8 cellular contexts compared by ENCODE assay signal in the genomic region with DNA sequence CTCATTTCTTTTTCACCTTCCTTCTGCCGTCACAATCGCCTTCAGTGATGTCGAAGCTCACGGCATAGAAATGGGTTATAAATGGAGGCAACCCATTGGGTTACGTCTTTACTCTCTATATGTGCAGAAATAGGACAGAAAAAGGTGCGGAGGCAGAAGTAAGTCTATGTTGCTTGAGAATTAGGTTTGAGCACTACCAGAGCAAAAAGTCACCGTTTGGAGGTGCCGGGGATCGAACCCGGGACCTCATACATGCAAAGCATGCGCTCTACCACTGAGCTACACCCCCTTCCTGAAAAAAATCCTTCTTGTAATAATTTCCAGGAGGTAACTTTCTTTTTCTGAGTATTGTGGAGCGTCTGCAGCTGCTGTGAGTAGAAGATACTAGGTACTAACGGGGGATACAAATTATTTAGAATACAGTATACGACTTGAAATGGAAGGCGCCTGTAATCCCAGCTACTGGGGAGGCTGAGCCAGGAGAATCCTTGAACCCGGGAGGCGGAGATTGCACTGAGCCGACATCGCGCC.
DNase-seq lines count a peak whose midpoint lies in the region; ATAC-seq and TF ChIP-seq lines count a peak whose summit lies in the region.

No MANE protein-coding gene starts in this region.

- H3K4me3 ChIP-seq in DOHH2 (ENCODE audit: low read length) (peak overlapping the region; percentile 24), IMR-90 (ENCODE audit: insufficient read depth, low read depth, low read length) (peak overlapping the region; percentile 77), fibroblast of mammary gland (ENCODE audit: control insufficient read depth, low read depth, low read length) (peak overlapping the region; percentile 71), spleen (peak overlapping the region in 6 of 8 donors; percentile 7 to 62 (median 23))

- H3K4me1 ChIP-seq in DOHH2 (ENCODE audit: control insufficient read depth, low read length) (peaks cover 24% of the 10 kb centered on the region), IMR-90 (ENCODE audit: control insufficient read depth, insufficient read depth, low read length) (no peaks in the 10 kb centered on the region), spleen (peaks cover 0 to 12% (median 2%) of the 10 kb centered on the region in 6 donors)

- CTCF ChIA-PET in IMR-90 (lab: Yijun Ruan, JAX): no interaction called here

- H3K56ac ChIP-seq in IMR-90 (ENCODE audit: extremely low read depth, insufficient read depth, low read length): no peak overlapping the region

- H3K14ac ChIP-seq in IMR-90 (replicated peaks; ENCODE audit: low read depth, low read length): no peak overlapping the region

- H4K91ac ChIP-seq in IMR-90 (ENCODE audit: insufficient read depth, low read depth, low read length): no peak overlapping the region

- no TSS peak for BruUV-seq in IMR-90 (replicated peaks; lab: Mats Ljungman, UMichigan)

- no peaks in the 10 kb centered on the region for H3K79me1 ChIP-seq in IMR-90 (ENCODE audit: low read depth in 1 of 2, low read length in 2 of 2)

- H3K9me3 ChIP-seq in DOHH2 (ENCODE audit: control insufficient read depth, insufficient read depth, low read length) (no peaks in the 10 kb centered on the region), IMR-90 (ENCODE audit: control insufficient read depth, insufficient read depth, low read length) (no peaks in the 10 kb centered on the region), spleen (peaks cover 0 to 39% (median 4%) of the 10 kb centered on the region in 8 donors)

- peak overlapping the region; percentile 49 for H3K4me2 ChIP-seq in DOHH2 (ENCODE audit: low read length)
- H3K4me2 ChIP-seq in IMR-90 (ENCODE audit: low read depth, low read length): peak overlapping the region; percentile 83

- H2BK20ac ChIP-seq in IMR-90 (ENCODE audit: low read depth, low read length): no peak overlapping the region

- H3K27me3 ChIP-seq in DOHH2 (ENCODE audit: control insufficient read depth, low read length) (no peaks in the 10 kb centered on the region), IMR-90 (ENCODE audit: control insufficient read depth, insufficient read depth, low read length) (peaks cover 29% of the 10 kb centered on the region), spleen (replicated peaks in 1 of 7) (peaks cover 10 to 100% (median 95%) of the 10 kb centered on the region in 7 donors)

- H4K20me1 ChIP-seq in DOHH2 (ENCODE audit: control insufficient read depth, insufficient read depth, low read depth, low read length) (no peaks in the 10 kb centered on the region), IMR-90 (ENCODE audit: insufficient read depth, low read length) (no peaks in the 10 kb centered on the region)

- intact Hi-C loops in IMR-90 (cut with micrococcal nuclease) (loop anchor here (1.0 kb wide), 1 partner anchor 192 kb away; no protein-coding TSS in a partner anchor), spleen (cut with DNase I; ENCODE audit: low total_unique reads) (no loop called here)

- H3K9me1 ChIP-seq in IMR-90 (ENCODE audit: insufficient read depth, low read length): no peaks in the 10 kb centered on the region

- POLR2A ChIA-PET in IMR-90 (lab: Charles Lee; ENCODE audit: unreplicated experiment): no interaction called here

- H3K9me2 ChIP-seq in DOHH2 (replicated peaks; ENCODE audit: control insufficient read depth, low read length): no peaks in the 10 kb centered on the region

- no peak for TF ChIP-seq CTCF in DOHH2 (IDR thresholded peaks at IDR 0.05; ENCODE audit: low read depth, low read length, poor library complexity, severe bottlenecking)
- no peak for TF ChIP-seq CTCF in IMR-90 (conservative IDR thresholded peaks at IDR 0.05; ENCODE audit: low read depth, low read length)
- no peak for TF ChIP-seq CTCF in fibroblast of mammary gland (conservative IDR thresholded peaks at IDR 0.05; ENCODE audit: control insufficient read depth, insufficient read depth, low read depth, low read length)
- no peak for TF ChIP-seq CTCF in spleen (IDR thresholded peaks at IDR 0.05 in 8 of 11, conservative IDR thresholded peaks at IDR 0.05 in 3 of 11)

- H3K23ac ChIP-seq in IMR-90 (ENCODE audit: low read depth, low read length): no peak overlapping the region

- H3K36me3 ChIP-seq in DOHH2 (ENCODE audit: control insufficient read depth, low read length) (no peaks in the 10 kb centered on the region), IMR-90 (ENCODE audit: control insufficient read depth, insufficient read depth, low read length) (no peaks in the 10 kb centered on the region), spleen (no peaks in the 10 kb centered on the region)

- H2BK120ac ChIP-seq in IMR-90 (ENCODE audit: low read depth, low read length): no peak overlapping the region

- no peak overlapping the region for H3K18ac ChIP-seq in IMR-90 (ENCODE audit: low read depth, low read length)

- no peaks in the 10 kb centered on the region; the same call in 1 of the 2 replicates for H3F3A ChIP-seq in DOHH2 (ENCODE audit: control insufficient read depth, insufficient read depth)

- no peak for TF ChIP-seq RAD21 in IMR-90 (IDR thresholded peaks at IDR 0.05; ENCODE audit: low read length)

- no peak overlapping the region for H2AK9ac ChIP-seq in IMR-90 (replicated peaks; ENCODE audit: low read depth, low read length, poor library complexity)

- peak; percentile 85 for ATAC-seq in IMR-90 (ENCODE audit: low read depth)
- no peak for ATAC-seq in HG02610 (IDR thresholded peaks at IDR 0.05; ENCODE audit: unreplicated experiment)

- H3K27ac ChIP-seq in DOHH2 (ENCODE audit: low read depth, low read length) (no peak overlapping the region), IMR-90 (ENCODE audit: insufficient read depth, low read length) (no peak overlapping the region), spleen (no peak overlapping the region)

- no peak overlapping the region for H4K5ac ChIP-seq in IMR-90 (ENCODE audit: low read depth, low read length)

- WGBS in IMR-90 (ENCODE audit: extremely low coverage in 2 of 2, insufficient read length in 1 of 2), 2 experiments: 0% methylated on average over 1 of the region's 20 CpGs; no CpG with 5 or more reads in 1 of the 2 experiments
- WGBS in spleen, 5 donors: 7 to 12% (median 9%) methylated on average over 20 of the region's 20 CpGs

- no peak overlapping the region for H3K4ac ChIP-seq in IMR-90 (ENCODE audit: low read depth, low read length)

- in situ Hi-C loops in IMR-90 (cut with MboI; ENCODE audit: low sequenced_read_pairs): no loop called here

- no peak overlapping the region for H2BK15ac ChIP-seq in IMR-90 (ENCODE audit: low read depth, low read length)

- H2BK5ac ChIP-seq in IMR-90 (ENCODE audit: low read depth, low read length, poor library complexity, severe bottlenecking): no peak overlapping the region

- no peak overlapping the region for H3K9ac ChIP-seq in IMR-90 (ENCODE audit: low read depth, low read length)

- H3K79me2 ChIP-seq in DOHH2 (ENCODE audit: control insufficient read depth, low read length): no peaks in the 10 kb centered on the region

- TF ChIP-seq POLR2A in IMR-90 (IDR thresholded peaks at IDR 0.05; ENCODE audit: low read depth, low read length) (no peak), spleen (IDR thresholded peaks at IDR 0.05) (no peak)

- peak; percentile 68 for DNase-seq in IMR-90
- peak; percentile 51 for DNase-seq in SW480 (ENCODE audit: low spot score)
- DNase-seq in fibroblast of mammary gland (ENCODE audit: low read depth): peak; percentile 75
- DNase-seq in spleen: no peak
- no peak for DNase-seq in NCI-H2107 treated with DMSO at 0.1 percent for 48 hours (lab: John Stamatoyannopoulos, UW; ENCODE audit: unreplicated experiment)
- DNase-seq in superior temporal gyrus (ENCODE audit: extremely low spot score): no peak

- H2AFZ ChIP-seq in IMR-90 (replicated peaks; ENCODE audit: low read length, poor library complexity): peak overlapping the region; percentile 82

- H4K8ac ChIP-seq in IMR-90 (ENCODE audit: low read depth in 2 of 2, low read length in 2 of 2): no peak overlapping the region

- no peak overlapping the region for H2AK5ac ChIP-seq in IMR-90 (ENCODE audit: low read depth, low read length)

- dilution Hi-C loops in IMR-90 (cut with HindIII; ENCODE audit: low sequenced_read_pairs, unreplicated experiment): no loop called here

TF ChIP-seq in IMR-90, 13 proteins besides CTCF, POLR2A, EP300 and RAD21:
- TF ChIP-seq FOS (IDR thresholded peaks at IDR 0.05; ENCODE audit: low read depth, low read length) (peak; percentile 58), CEBPB (IDR thresholded peaks at IDR 0.05; ENCODE audit: low read depth, low read length) (no peak), MXI1 (IDR thresholded peaks at IDR 0.05; ENCODE audit: borderline replicate concordance, low read depth, low read length) (no peak), MAFK (IDR thresholded peaks at IDR 0.05; ENCODE audit: low read depth, low read length) (no peak), RCOR1 (IDR thresholded peaks at IDR 0.05; ENCODE audit: insufficient replicate concordance, low read length) (no peak), CHD1 (IDR thresholded peaks at IDR 0.05; ENCODE audit: low read depth, low read length) (no peak)
- TF ChIP-seq, protein P1, sequence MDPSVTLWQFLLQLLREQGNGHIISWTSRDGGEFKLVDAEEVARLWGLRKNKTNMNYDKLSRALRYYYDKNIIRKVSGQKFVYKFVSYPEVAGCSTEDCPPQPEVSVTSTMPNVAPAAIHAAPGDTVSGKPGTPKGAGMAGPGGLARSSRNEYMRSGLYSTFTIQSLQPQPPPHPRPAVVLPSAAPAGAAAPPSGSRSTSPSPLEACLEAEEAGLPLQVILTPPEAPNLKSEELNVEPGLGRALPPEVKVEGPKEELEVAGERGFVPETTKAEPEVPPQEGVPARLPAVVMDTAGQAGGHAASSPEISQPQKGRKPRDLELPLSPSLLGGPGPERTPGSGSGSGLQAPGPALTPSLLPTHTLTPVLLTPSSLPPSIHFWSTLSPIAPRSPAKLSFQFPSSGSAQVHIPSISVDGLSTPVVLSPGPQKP (IDR thresholded peaks at IDR 0.05; ENCODE audit: borderline replicate concordance, low read depth, low read length): no peak

Comparison
In these comparisons a context has a peak if more than half of its experiments do, and no peak if none do; other contexts are left out.
1. H3K4me3 ChIP-seq: peak in every context shown above with its lines; median percentile 77 in IMR-90; 71 in fibroblast of mammary gland; 24 in DOHH2; 23 in spleen.
2. DNase-seq: peak in IMR-90 (single experiment), SW480 (single experiment) and fibroblast of mammary gland (single experiment); none in spleen (single experiment), NCI-H2107 treated with DMSO at 0.1 percent for 48 hours (single experiment) and superior temporal gyrus (single experiment).